Comparison of ENCODE assay signal across 8 cellular contexts in the genomic region with DNA sequence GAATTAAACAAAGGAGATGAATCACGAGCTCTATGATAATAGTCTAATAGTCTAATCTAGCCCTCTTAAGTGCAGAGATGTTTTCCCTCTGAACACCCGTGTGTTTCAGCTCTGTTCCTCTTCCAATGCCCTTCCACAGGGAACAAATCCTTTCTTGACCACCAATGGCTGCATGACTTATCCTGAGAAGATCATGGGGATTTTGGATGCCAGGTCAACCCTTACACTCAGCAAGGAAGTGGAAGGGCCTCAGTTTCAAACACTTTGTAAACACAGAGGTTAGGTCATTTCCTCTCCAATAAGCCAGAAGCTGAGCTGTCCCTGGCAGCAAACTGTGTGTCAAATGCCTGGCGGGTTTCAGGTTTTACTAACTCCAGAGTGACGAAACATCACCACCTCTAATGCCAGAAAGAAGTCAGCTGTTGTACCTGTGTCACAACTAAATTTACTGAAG.
DNase-seq lines count a peak whose midpoint lies in the region; ATAC-seq and TF ChIP-seq lines count a peak whose summit lies in the region.

No MANE protein-coding gene starts in this region.

- H3K9me3 Mint-ChIP-seq in endodermal cell (no peaks in the 10 kb centered on the region), nephron progenitor cell (no peaks in the 10 kb centered on the region)

- peak; percentile 54 for ATAC-seq in GM18502 (IDR thresholded peaks at IDR 0.05; ENCODE audit: poor library complexity, unreplicated experiment)
- ATAC-seq in HG02588 (IDR thresholded peaks at IDR 0.05; ENCODE audit: unreplicated experiment), result no peak
- no peak for ATAC-seq in GM21526 (IDR thresholded peaks at IDR 0.05; ENCODE audit: low FRiP score, unreplicated experiment)

- H3K27ac Mint-ChIP-seq in endodermal cell (peak overlapping the region; percentile 60), nephron progenitor cell (peak overlapping the region; percentile 86)

- H3K4me1 ChIP-seq in endodermal cell (ENCODE audit: control insufficient read depth, insufficient read depth, low read length), result peaks cover 4% of the 10 kb centered on the region
- H3K4me1 ChIP-seq in Karpas-422 (ENCODE audit: low read length), result no peaks in the 10 kb centered on the region

- H3K27me3 Mint-ChIP-seq in endodermal cell (ENCODE audit: insufficient read depth) (no peaks in the 10 kb centered on the region), nephron progenitor cell (ENCODE audit: low read depth, poor library complexity) (no peaks in the 10 kb centered on the region)

- H3K4me2 ChIP-seq in Karpas-422 (ENCODE audit: low read depth, low read length, poor library complexity, severe bottlenecking), result no peak overlapping the region

- H3K4me3 ChIP-seq in endodermal cell (ENCODE audit: low read length) (no peak overlapping the region), Karpas-422 (ENCODE audit: low read length) (no peak overlapping the region)

- H3K4me1 Mint-ChIP-seq in endodermal cell (peaks cover 15% of the 10 kb centered on the region), nephron progenitor cell (peaks cover 5% of the 10 kb centered on the region)

- WGBS in endodermal cell (ENCODE audit: insufficient coverage in 1 of 2, insufficient read length in 1 of 2), 2 experiments, result 96 to 100% methylated on average over 1 to 4 of the region's 4 CpGs

- H3K36me3 ChIP-seq in endodermal cell (ENCODE audit: control insufficient read depth, insufficient read depth, low read length), result peaks cover 31% of the 10 kb centered on the region
- H3K36me3 ChIP-seq in Karpas-422 (ENCODE audit: insufficient read depth, low read length), result no peaks in the 10 kb centered on the region

- DNase-seq in NCI-H69 (lab: John Stamatoyannopoulos, UW), result peak; percentile 29
- DNase-seq in endodermal cell, result no peak
- no peak for DNase-seq in nephron progenitor cell
- DNase-seq in Karpas-422, result no peak
- DNase-seq in effector CD4-positive, alpha-beta T cell, result no peak

- no peak overlapping the region for H3K4me3 Mint-ChIP-seq in endodermal cell
- H3K4me3 Mint-ChIP-seq in nephron progenitor cell, result no peak overlapping the region

- H3K36me3 Mint-ChIP-seq in endodermal cell (ENCODE audit: low read depth), result peaks cover 46% of the 10 kb centered on the region
- peaks cover 55% of the 10 kb centered on the region for H3K36me3 Mint-ChIP-seq in nephron progenitor cell (ENCODE audit: low read depth)

- no peaks in the 10 kb centered on the region for H3K9me3 ChIP-seq in endodermal cell (ENCODE audit: control insufficient read depth, low read length)
- H3K9me3 ChIP-seq in Karpas-422 (ENCODE audit: low read length), result no peaks in the 10 kb centered on the region

- H3K9ac ChIP-seq in endodermal cell (ENCODE audit: extremely low read depth, low read length, poor library complexity, severe bottlenecking) (no peak overlapping the region), Karpas-422 (ENCODE audit: low read length) (no peak overlapping the region)

- H3K79me2 ChIP-seq in Karpas-422 (ENCODE audit: low read length), result no peaks in the 10 kb centered on the region

- H3K27me3 ChIP-seq in endodermal cell (ENCODE audit: control insufficient read depth, insufficient read depth, low read length, poor library complexity, severe bottlenecking) (no peaks in the 10 kb centered on the region), Karpas-422 (ENCODE audit: low read length) (no peaks in the 10 kb centered on the region)

- no peaks in the 10 kb centered on the region for H3K9me2 ChIP-seq in Karpas-422 (replicated peaks; ENCODE audit: insufficient read depth, low read length)

- H2AFZ ChIP-seq in Karpas-422 (ENCODE audit: low read length), result no peak overlapping the region

- no peaks in the 10 kb centered on the region for H4K20me1 ChIP-seq in Karpas-422 (ENCODE audit: insufficient read depth, low read depth, low read length)

- H3K27ac ChIP-seq in endodermal cell (ENCODE audit: low read depth, low read length) (no peak overlapping the region), Karpas-422 (ENCODE audit: low read length) (no peak overlapping the region)

- no peak for TF ChIP-seq CTCF in endodermal cell (conservative IDR thresholded peaks at IDR 0.05)
- no peak for TF ChIP-seq CTCF in nephron progenitor cell (IDR thresholded peaks at IDR 0.05)
